Comparison of ENCODE assay signal across 7 cellular contexts in genomic region chr11:122938557-122938956, GRCh38. TPM values are rescaled to one million over a fixed set of nuclear protein-coding genes. Genes with fewer than 3 reads are reported as not detected.
"Had no signal": no experiment of that assay in that cellular context is flagged by ENCODE, and none has a peak within 500 bp of the region (broad histone marks: within the 10 kb centered on the region; RNA-seq: fewer than 3 reads in every experiment).

No MANE protein-coding gene starts in this region.

- ATAC-seq: GM23338, K562 had no signal

- H2AFZ ChIP-seq: GM23338 had no signal

- DNase-seq: H9, HCEC 1CT, IMR-90 had no signal

- H3K4me3 ChIP-seq: GM23338, K562 had no signal

- H3K27ac Mint-ChIP-seq: GM23338, H9 had no signal

- H3K9me3 Mint-ChIP-seq: GM23338 had no signal

- H3K4me1 Mint-ChIP-seq: GM23338, H9 had no signal

- H3K4me2 ChIP-seq: GM23338 had no signal

- H3K4me3 Mint-ChIP-seq: GM23338, H9 had no signal

RNA-seq across cellular contexts. Expression of gene BSX, which starts 43.1 kb away (rescaled TPM):
- total RNA-seq: GM23338, H1, H9, HT-29, IMR-90, K562 had no signal

RNA-seq across cellular contexts. Expression of gene JHY, which starts 56.0 kb away (rescaled TPM):
- total RNA-seq: K562 had no signal
